In genomic region chr11:72069787-72070251, GRCh38 we compare ENCODE assay signal across 8 cellular contexts. TPM values are rescaled to one million over a fixed set of nuclear protein-coding genes. Genes with fewer than 3 reads are reported as not detected.
A peak's percentile ranks its signal among the peaks of the same experiment; 100 is the strongest.
DNase-seq lines count a peak whose midpoint lies in the region; ATAC-seq and TF ChIP-seq lines count a peak whose summit lies in the region.

No MANE protein-coding gene starts in this region.

- H3K27me3 ChIP-seq in mammary epithelial cell (ENCODE audit: insufficient read depth, low read length) (no peaks in the 10 kb centered on the region), layer of hippocampus (ENCODE audit: control insufficient read depth, insufficient read depth, low read length) (no peaks in the 10 kb centered on the region), stomach (no peaks in the 10 kb centered on the region)

- in situ Hi-C loops in mammary epithelial cell (cut with MboI; ENCODE audit: low sequenced_read_pairs in 2 of 2), result no loop called here

- H3K4me1 ChIP-seq in mammary epithelial cell (ENCODE audit: insufficient read depth, low read length), result peaks cover 49% of the 10 kb centered on the region
- peaks cover 35 to 73% (median 51%) of the 10 kb centered on the region in 4 donors for H3K4me1 ChIP-seq in stomach

- no peak for TF ChIP-seq POLR2A in stomach (IDR thresholded peaks at IDR 0.05)

- intact Hi-C loops in mammary epithelial cell (cut with micrococcal nuclease) (no loop called here), stomach (cut with DNase I; ENCODE audit: low total_unique reads) (no loop called here)

- H3K36me3 ChIP-seq in mammary epithelial cell (ENCODE audit: insufficient read depth, low read length), result no peaks in the 10 kb centered on the region
- peaks cover 0 to 10% (median 4%) of the 10 kb centered on the region in 4 donors for H3K36me3 ChIP-seq in stomach

- CTCF ChIA-PET in mammary epithelial cell (lab: Charles Lee; ENCODE audit: low non-redundant PET), result no interaction called here

- no peak for TF ChIP-seq EP300 in stomach (IDR thresholded peaks at IDR 0.05)

- H3K27ac ChIP-seq in mammary epithelial cell (ENCODE audit: insufficient read depth, low read depth, low read length) (peak overlapping the region; percentile 62), layer of hippocampus (ENCODE audit: low read depth, low read length) (peak overlapping the region; percentile 64), stomach (peak overlapping the region; percentile 43 to 85 (median 80))

- H3K4me3 ChIP-seq in AG09309 (ENCODE audit: control insufficient read depth, low read depth, low read length), result no peak overlapping the region
- H3K4me3 ChIP-seq in mammary epithelial cell (replicated peaks in 1 of 3; ENCODE audit: insufficient read depth in 1 of 3, low read depth in 2 of 3, low read length in 3 of 3), result peak overlapping the region; percentile 1 to 18 (median 4)
- no peak overlapping the region for H3K4me3 ChIP-seq in stomach

- peak; percentile 40 for DNase-seq in AG09309 (ENCODE audit: low read depth)
- peak; percentile 55 for DNase-seq in NCI-H2196 treated with DMSO at 0.1 percent for 48 hours (lab: John Stamatoyannopoulos, UW; ENCODE audit: unreplicated experiment)
- DNase-seq in mammary epithelial cell, result peak; percentile 74
- DNase-seq in stomach, result peak; percentile 78
- no peak for DNase-seq in NCI-H748 treated with DMSO at 0.1 percent for 48 hours (lab: John Stamatoyannopoulos, UW)
- no peak for DNase-seq in activated CD4-positive, CD25-positive, alpha-beta regulatory T cell (lab: John Stamatoyannopoulos, UW)

- H3K79me2 ChIP-seq in mammary epithelial cell (ENCODE audit: insufficient read depth, low read length), result peaks cover 93% of the 10 kb centered on the region

- peak; percentile 47 for ATAC-seq in GM19351 (IDR thresholded peaks at IDR 0.05; ENCODE audit: unreplicated experiment)

- peak overlapping the region; percentile 5 for H3K9ac ChIP-seq in mammary epithelial cell (ENCODE audit: insufficient read depth, low read length)

- WGBS in mammary epithelial cell (ENCODE audit: low coverage, missing lambda C conversion rate), result 0% methylated on average over 2 of the region's 2 CpGs
- WGBS in stomach, 5 donors, result 0 to 15% (median 8%) methylated on average over 2 of the region's 2 CpGs; no CpG with 5 or more reads in 1 of the 5 donors

- H2AFZ ChIP-seq in mammary epithelial cell (ENCODE audit: low read depth, low read length), result peak overlapping the region; percentile 75

- H3K4me2 ChIP-seq in mammary epithelial cell (ENCODE audit: insufficient read depth, low read depth, low read length), result peak overlapping the region; percentile 77

- no peaks in the 10 kb centered on the region for H4K20me1 ChIP-seq in mammary epithelial cell (ENCODE audit: insufficient read depth, low read length)

- H3K9me3 ChIP-seq in mammary epithelial cell (replicated peaks; ENCODE audit: insufficient read depth, low read length) (no peaks in the 10 kb centered on the region), stomach (no peaks in the 10 kb centered on the region)

- BruUV-seq in mammary epithelial cell (replicated peaks; lab: Mats Ljungman, UMichigan), result no TSS peak

- dilution Hi-C loops in mammary epithelial cell (cut with HindIII; ENCODE audit: low sequenced_read_pairs), result no loop called here

- TF ChIP-seq CTCF in AG09309 (IDR thresholded peaks at IDR 0.05; ENCODE audit: control insufficient read depth, insufficient read depth, low read depth, low read length, missing control alignments), result no peak
- TF ChIP-seq CTCF in mammary epithelial cell (conservative IDR thresholded peaks at IDR 0.05 in 1 of 2, IDR thresholded peaks at IDR 0.05 in 1 of 2; ENCODE audit: extremely low read depth in 1 of 2, insufficient read depth in 1 of 2, low read depth in 1 of 2, low read length in 2 of 2), result no peak
- no peak for TF ChIP-seq CTCF in stomach (IDR thresholded peaks at IDR 0.05)

RNA-seq across cellular contexts. Expression of gene NUMA1, which starts 10.5 kb away (rescaled TPM):
- 100 to 1,000 TPM; 126 to 175 TPM for total RNA-seq in mammary epithelial cell
- 74.4 TPM for polyA plus RNA-seq in mammary epithelial cell
- 264 TPM for polyA minus RNA-seq in mammary epithelial cell
- total RNA-seq in stomach, result 100 to 1,000 TPM; 161 to 619 (median 285) TPM
- polyA plus RNA-seq in stomach, result 100 to 1,000 TPM in 1 of 3 donors, 10 to 100 TPM in 2; 84.2 to 115 (median 92.1) TPM

RNA-seq across cellular contexts. Expression of gene LRRC51, which starts 10.8 kb away (rescaled TPM):
- total RNA-seq in mammary epithelial cell (10 to 100 TPM in 1 of 2 donors, 1 to 10 TPM in 1; 4.3 to 10.3 TPM), stomach (1 to 10 TPM in 2 of 5 donors, not detected in 3; 2.0 to 4.8 TPM)
- polyA plus RNA-seq in mammary epithelial cell (9.0 TPM), stomach (1 to 10 TPM; 5.8 to 7.9 (median 6.8) TPM)
- polyA minus RNA-seq in mammary epithelial cell, result 2.7 TPM

RNA-seq across cellular contexts. Expression of gene LAMTOR1, which starts 33.3 kb away (rescaled TPM):
- total RNA-seq in mammary epithelial cell, result 100 to 1,000 TPM; 105 to 183 TPM
- polyA plus RNA-seq in mammary epithelial cell, result 175 TPM
- 96.7 TPM for polyA minus RNA-seq in mammary epithelial cell
- total RNA-seq in stomach, result 100 to 1,000 TPM in 2 of 5 donors, 10 to 100 TPM in 2, 1 to 10 TPM in 1; 3.5 to 121 (median 88.4) TPM
- polyA plus RNA-seq in stomach, result 100 to 1,000 TPM in 2 of 3 donors, 10 to 100 TPM in 1; 88.6 to 159 (median 153) TPM

RNA-seq across cellular contexts. Expression of gene TOMT, which starts 35.9 kb away (rescaled TPM):
- total RNA-seq in mammary epithelial cell, result under 1 TPM in 1 of 2 donors, not detected in 1; 0.17 TPM
- polyA plus RNA-seq in mammary epithelial cell, result not detected
- polyA minus RNA-seq in mammary epithelial cell, result not detected
- total RNA-seq in stomach, result not detected
- not detected for polyA plus RNA-seq in stomach

RNA-seq across cellular contexts. Expression of gene ANAPC15, which starts 42.7 kb away (rescaled TPM):
- total RNA-seq in mammary epithelial cell (10 to 100 TPM; 21.7 to 64.8 TPM), stomach (10 to 100 TPM; 13.3 to 74.1 (median 17.0) TPM)
- polyA plus RNA-seq in mammary epithelial cell (92.2 TPM), stomach (10 to 100 TPM; 56.4 to 79.1 (median 74.8) TPM)
- 17.7 TPM for polyA minus RNA-seq in mammary epithelial cell

Comparison
In these comparisons a context has a peak if more than half of its experiments do, and no peak if none do; other contexts are left out.
1. DNase-seq: peak in AG09309 (single experiment), NCI-H2196 treated with DMSO at 0.1 percent for 48 hours (single experiment), mammary epithelial cell (single experiment) and stomach (single experiment); none in NCI-H748 treated with DMSO at 0.1 percent for 48 hours (single experiment) and activated CD4-positive, CD25-positive, alpha-beta regulatory T cell (0 of 4).
2. H3K4me3 ChIP-seq: peak in mammary epithelial cell (3 of 3); none in AG09309 (single experiment) and stomach (0 of 4).
3. Peak in every context shown above with its lines, with median percentiles within 50 percentile points of each other: H3K27ac ChIP-seq.